ENCODE assay signal across 12 cellular contexts in the genomic region with DNA sequence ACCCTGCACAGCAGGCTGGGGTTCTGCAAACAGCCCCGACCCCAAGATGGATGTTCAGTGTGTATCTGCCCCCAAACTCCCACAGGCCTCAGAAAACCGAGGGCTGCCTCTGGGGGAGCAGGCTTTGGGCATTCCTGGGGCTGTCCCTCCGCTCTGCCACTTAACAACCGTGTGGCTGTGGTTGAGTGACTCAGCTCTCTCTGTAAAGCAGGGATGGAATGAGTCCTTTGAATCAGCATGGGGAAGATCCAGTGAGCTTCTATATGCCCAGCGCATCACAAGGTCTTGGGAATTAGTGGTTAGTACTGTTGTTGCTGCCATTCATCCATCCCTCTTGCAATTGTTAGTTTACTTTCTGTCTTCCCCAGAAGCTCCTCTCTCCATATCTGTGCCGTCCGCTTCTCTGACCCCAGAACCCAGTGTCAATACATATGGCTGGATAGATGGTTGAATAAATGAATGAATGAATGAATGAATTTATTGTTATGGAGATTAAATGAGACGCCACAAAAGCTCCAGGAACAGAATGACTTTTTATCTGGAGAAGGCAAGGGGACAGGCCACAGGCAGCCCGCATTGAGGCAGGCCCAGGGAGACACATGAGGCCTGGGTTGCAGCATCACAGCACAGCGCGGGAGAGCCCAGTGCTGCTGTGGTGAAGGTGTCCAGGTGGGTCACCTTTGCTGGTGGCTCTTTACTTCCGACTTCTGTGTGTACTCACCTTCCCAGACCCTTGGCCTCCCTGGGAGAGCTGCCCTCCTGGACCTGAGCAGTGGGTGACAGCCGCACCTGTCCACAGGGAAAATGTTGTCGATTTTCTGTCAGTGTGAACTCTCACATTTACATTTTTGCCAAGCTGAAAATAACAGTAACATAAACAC.
A peak's percentile ranks its signal among the peaks of the same experiment; 100 is the strongest.
DNase-seq lines count a peak whose midpoint lies in the region; ATAC-seq lines count a peak whose summit lies in the region.
"Had no signal": no experiment of that assay in that cellular context is flagged by ENCODE, and none has a peak within 500 bp of the region (broad histone marks: within the 10 kb centered on the region; RNA-seq: fewer than 3 reads in every experiment).

No MANE protein-coding gene starts in this region.

- H3K9me3 Mint-ChIP-seq in activated T-cell treated with anti-CD3 and anti-CD28 coated beads, Interleukin-2, amount 50 U/mL, for 72 hours: no peaks in the 10 kb centered on the region
- H3K9me3 Mint-ChIP-seq in T-cell: no peaks in the 10 kb centered on the region
- H3K9me3 Mint-ChIP-seq: activated naive CD4-positive, alpha-beta T cell treated with anti-CD3 and anti-CD28 coated beads, Interleukin-2, amount 50 U/mL, for 24 hours had no signal

- H3K9me3 ChIP-seq in adipocyte (ENCODE audit: control insufficient read depth, low read length): no peaks in the 10 kb centered on the region

- no peak overlapping the region for H3K4me3 ChIP-seq in adipocyte (ENCODE audit: low read length)
- H3K4me3 ChIP-seq: BLaER1 had no signal

- H3K36me3 ChIP-seq in adipocyte (ENCODE audit: control insufficient read depth, insufficient read depth, low read length, severe bottlenecking): no peaks in the 10 kb centered on the region
- H3K36me3 ChIP-seq: BLaER1 had no signal

- H3K4me1 Mint-ChIP-seq in activated T-cell treated with anti-CD3 and anti-CD28 coated beads, Interleukin-2, amount 50 U/mL, for 72 hours (ENCODE audit: low read depth): peaks cover 25% of the 10 kb centered on the region
- peaks cover 0 to 4% (median under 1%) of the 10 kb centered on the region in 3 donors for H3K4me1 Mint-ChIP-seq in T-cell
- H3K4me1 Mint-ChIP-seq: activated naive CD4-positive, alpha-beta T cell treated with anti-CD3 and anti-CD28 coated beads, Interleukin-2, amount 50 U/mL, for 24 hours had no signal

- H3K4me3 Mint-ChIP-seq in activated T-cell treated with anti-CD3 and anti-CD28 coated beads, Interleukin-2, amount 50 U/mL, for 72 hours: no peak overlapping the region
- H3K4me3 Mint-ChIP-seq in T-cell: no peak overlapping the region
- H3K4me3 Mint-ChIP-seq: activated naive CD4-positive, alpha-beta T cell treated with anti-CD3 and anti-CD28 coated beads, Interleukin-2, amount 50 U/mL, for 24 hours had no signal

- no peak overlapping the region for H3K9ac ChIP-seq in adipocyte (ENCODE audit: low read length)
- H3K9ac ChIP-seq: BLaER1 had no signal

- CTCF ChIA-PET in T-cell (lab: Charles Lee): interaction anchor here in 1 of 2 donors (0.6 kb wide), 1 partner anchor 28 kb away, joined by 4 read pairs; no protein-coding TSS in a partner anchor

- DNase-seq in activated T-cell treated with anti-CD3 and anti-CD28 coated beads, Interleukin-2, amount 50 U/mL, for 72 hours: peak in 1 of 2 donors; percentile 43
- DNase-seq in activated T-cell treated with anti-CD3 and anti-CD28 coated beads, Interleukin-2, amount 50 U/mL, for 1 hour: no peak
- DNase-seq in adipocyte (ENCODE audit: low read depth) (peak; percentile 68), islet precursor cell (peak; percentile 76), NCI-H524 treated with DMSO at 0.1 percent for 48 hours (lab: John Stamatoyannopoulos, UW) (no peak), mucosa of gallbladder (ENCODE audit: low spot score) (no peak), T-cell (no peak)
- DNase-seq: SIG-M5 had no signal

- H3K27me3 ChIP-seq in adipocyte (replicated peaks; ENCODE audit: control insufficient read depth, insufficient read depth, low read length): no peaks in the 10 kb centered on the region
- H3K27me3 ChIP-seq: BLaER1 had no signal

- H3K27me3 Mint-ChIP-seq in activated T-cell treated with anti-CD3 and anti-CD28 coated beads, Interleukin-2, amount 50 U/mL, for 72 hours (ENCODE audit: low read depth): no peaks in the 10 kb centered on the region
- H3K27me3 Mint-ChIP-seq in T-cell: no peaks in the 10 kb centered on the region
- H3K27me3 Mint-ChIP-seq: activated naive CD4-positive, alpha-beta T cell treated with anti-CD3 and anti-CD28 coated beads, Interleukin-2, amount 50 U/mL, for 24 hours had no signal

- peak overlapping the region; percentile 99 for H3K27ac ChIP-seq in temporal lobe (ENCODE audit: low read depth, low read length)
- H3K27ac ChIP-seq: BLaER1, HL-60 had no signal

- H3K4me1 ChIP-seq in adipocyte (ENCODE audit: control insufficient read depth, insufficient read depth, low read length): peaks cover 7% of the 10 kb centered on the region
- H3K4me1 ChIP-seq: BLaER1 had no signal

- ATAC-seq in activated T-cell treated with anti-CD3 and anti-CD28 coated beads, Interleukin-2, amount 50 U/mL, for 72 hours (replicated peaks in 1 of 2): peak; percentile 79 to 87
- no peak for ATAC-seq in T-cell (replicated peaks in 1 of 4)

- peaks cover 0 to 3% of the 10 kb centered on the region in 2 donors for H3K36me3 Mint-ChIP-seq in activated T-cell treated with anti-CD3 and anti-CD28 coated beads, Interleukin-2, amount 50 U/mL, for 72 hours (ENCODE audit: insufficient read depth in 2 of 2)
- H3K36me3 Mint-ChIP-seq in T-cell: no peaks in the 10 kb centered on the region
- H3K36me3 Mint-ChIP-seq: activated naive CD4-positive, alpha-beta T cell treated with anti-CD3 and anti-CD28 coated beads, Interleukin-2, amount 50 U/mL, for 24 hours had no signal

- POLR2A ChIA-PET in T-cell (lab: Charles Lee): no interaction called here

- no peak overlapping the region for H3K27ac Mint-ChIP-seq in activated T-cell treated with anti-CD3 and anti-CD28 coated beads, Interleukin-2, amount 50 U/mL, for 72 hours
- H3K27ac Mint-ChIP-seq in T-cell: no peak overlapping the region
- H3K27ac Mint-ChIP-seq: activated naive CD4-positive, alpha-beta T cell treated with anti-CD3 and anti-CD28 coated beads, Interleukin-2, amount 50 U/mL, for 24 hours had no signal

Comparison
In these comparisons a context has a peak if more than half of its experiments do, and no peak if none do; other contexts are left out.
1. ATAC-seq: peak in activated T-cell treated with anti-CD3 and anti-CD28 coated beads, Interleukin-2, amount 50 U/mL, for 72 hours (2 of 2); none in T-cell (0 of 4).
2. DNase-seq: peak in adipocyte (single experiment) and islet precursor cell (single experiment); none in activated T-cell treated with anti-CD3 and anti-CD28 coated beads, Interleukin-2, amount 50 U/mL, for 1 hour (single experiment), NCI-H524 treated with DMSO at 0.1 percent for 48 hours (single experiment), mucosa of gallbladder (single experiment) and T-cell (0 of 34).